12 cellular contexts compared by ENCODE assay signal in the genomic region with DNA sequence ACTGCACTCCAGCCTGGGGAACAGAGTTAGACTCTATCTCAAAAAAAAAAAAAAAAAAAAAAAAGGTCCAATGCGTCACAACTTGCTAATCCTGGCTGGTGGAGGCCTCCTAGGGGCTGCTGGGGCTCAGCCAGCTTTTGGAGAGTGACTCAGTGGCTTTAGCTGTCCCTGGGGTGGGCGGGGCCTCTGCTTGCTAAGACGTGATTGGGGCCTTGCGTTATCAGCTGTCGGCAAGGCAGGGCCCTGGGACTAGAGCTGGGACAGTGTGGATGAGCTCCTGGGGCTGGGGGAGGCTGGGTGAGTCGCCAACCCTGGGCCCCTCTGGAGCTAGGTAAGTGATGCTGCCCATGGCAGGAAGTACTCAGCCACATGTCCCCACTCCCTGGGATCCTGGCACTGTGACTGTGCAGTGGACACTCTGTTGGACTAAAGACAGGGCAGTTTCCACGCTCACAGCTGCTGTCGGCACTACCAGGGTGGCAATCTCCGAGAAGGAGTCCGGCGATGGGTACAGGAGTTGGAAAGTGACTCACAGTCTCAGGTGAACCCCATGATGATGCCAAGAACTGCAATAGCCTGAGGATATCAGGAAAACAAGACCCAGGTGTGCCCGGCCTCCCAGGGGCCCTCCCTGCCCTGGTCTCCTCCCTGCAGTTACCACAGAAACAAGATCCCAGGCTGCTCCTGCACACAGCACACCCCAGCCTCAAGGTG. TPM values are rescaled to one million over a fixed set of nuclear protein-coding genes. Genes with fewer than 3 reads are reported as not detected.
DNase-seq lines count a peak whose midpoint lies in the region; ATAC-seq, FAIRE-seq and TF ChIP-seq lines count a peak whose summit lies in the region.
"Had no signal": no experiment of that assay in that cellular context is flagged by ENCODE, and none has a peak within 500 bp of the region (broad histone marks: within the 10 kb centered on the region; RNA-seq: fewer than 3 reads in every experiment).

No MANE protein-coding gene starts in this region.

- TF ChIP-seq RAD21 in SK-N-SH (IDR thresholded peaks at IDR 0.05; ENCODE audit: low read length), result no peak

- no peak overlapping the region for H3K9ac ChIP-seq in SK-N-SH

- H3K4me1 ChIP-seq in A673 (ENCODE audit: insufficient read depth, low read length, poor library complexity, severe bottlenecking) (peaks cover 6% of the 10 kb centered on the region), SK-N-SH (ENCODE audit: control insufficient read depth in 1 of 2, insufficient read depth in 2 of 2, low read depth in 1 of 2, low read length in 1 of 2) (no peaks in the 10 kb centered on the region), foreskin keratinocyte (no peaks in the 10 kb centered on the region)

- 34% methylated on average over 6 of the region's 12 CpGs for WGBS in SK-N-SH (ENCODE audit: low lambda C conversion rate)

- no peak overlapping the region for H3K27ac ChIP-seq in A673 (ENCODE audit: low read depth, low read length, poor library complexity, severe bottlenecking)
- H3K27ac ChIP-seq in SK-N-SH (ENCODE audit: low read depth in 2 of 2, low read length in 1 of 2), result no peak overlapping the region
- peak overlapping the region; percentile 83 for H3K27ac ChIP-seq in foreskin keratinocyte
- no peak overlapping the region for H3K27ac ChIP-seq in substantia nigra (ENCODE audit: low read depth, low read length, poor library complexity, severe bottlenecking)

- no peaks in the 10 kb centered on the region for H3F3A ChIP-seq in SK-N-SH (replicated peaks; ENCODE audit: insufficient read depth)

- POLR2A ChIA-PET in A673 (lab: Charles Lee; ENCODE audit: low non-redundant PET), result no interaction called here
- POLR2A ChIA-PET in SK-N-SH (lab: Yijun Ruan, JAX), result no interaction called here

- TF ChIP-seq CTCF in A673 (conservative IDR thresholded peaks at IDR 0.05; ENCODE audit: low read depth, low read length), result no peak
- no peak for TF ChIP-seq CTCF in SK-N-SH (IDR thresholded peaks at IDR 0.05)
- peak; percentile 25 for TF ChIP-seq CTCF in foreskin keratinocyte (conservative IDR thresholded peaks at IDR 0.05)

- H3K9me3 ChIP-seq in A673 (ENCODE audit: low read depth, low read length, poor library complexity, severe bottlenecking), result peaks cover 6% of the 10 kb centered on the region
- no peaks in the 10 kb centered on the region for H3K9me3 ChIP-seq in SK-N-SH

- intact Hi-C loops in A673 (cut with micrococcal nuclease; ENCODE audit: unreplicated experiment), result no loop called here

- H3K27me3 ChIP-seq in A673 (replicated peaks; ENCODE audit: insufficient read depth, low read depth, low read length, poor library complexity), result no peaks in the 10 kb centered on the region
- peaks cover 36% of the 10 kb centered on the region for H3K27me3 ChIP-seq in SK-N-SH (ENCODE audit: insufficient read depth)
- H3K27me3 ChIP-seq in foreskin keratinocyte, result no peaks in the 10 kb centered on the region

- H3K36me3 ChIP-seq in A673 (ENCODE audit: insufficient read depth, low read length, poor library complexity, severe bottlenecking) (no peaks in the 10 kb centered on the region), SK-N-SH (replicated peaks in 1 of 2; ENCODE audit: control insufficient read depth in 1 of 2, insufficient read depth in 2 of 2, low read length in 1 of 2) (no peaks in the 10 kb centered on the region)

- no peak overlapping the region for H3K4me2 ChIP-seq in SK-N-SH

- H3K4me3 ChIP-seq in A673 (ENCODE audit: low read depth, low read length, poor library complexity, severe bottlenecking), result no peak overlapping the region
- H3K4me3 ChIP-seq in SK-N-SH (ENCODE audit: low read depth in 2 of 2, low read length in 1 of 2), result no peak overlapping the region

- ATAC-seq in foreskin keratinocyte (peak; percentile 87), GM18517 (IDR thresholded peaks at IDR 0.05; ENCODE audit: unreplicated experiment) (no peak), HG03039 (IDR thresholded peaks at IDR 0.05; ENCODE audit: unreplicated experiment) (no peak)
- ATAC-seq: stimulated activated naive B cell treated with anti-CD40 and anti-IgM and Interleukin-4, amounts not matched to agents 10 μg/mL and 1 μg/mL and 100 μg/mL, for 72 hours had no signal

- FAIRE-seq in H54 (lab: Jason Lieb, UNC), result no peak

- H3K9me2 ChIP-seq in SK-N-SH, result no peaks in the 10 kb centered on the region

- DNase-seq in A673 (ENCODE audit: low spot score), result peak; percentile 87
- DNase-seq in H54 (ENCODE audit: insufficient read length, low spot score), result peak; percentile 81
- DNase-seq in SK-N-SH, result no peak
- DNase-seq in foreskin keratinocyte, result peak; percentile 71 to 94
- no peak for DNase-seq in substantia nigra (lab: John Stamatoyannopoulos, UW)
- DNase-seq in NCI-H526 treated with DMSO at 0.1 percent for 48 hours (lab: John Stamatoyannopoulos, UW), result no peak
- DNase-seq: activated T-cell treated with anti-CD3 and anti-CD28 coated beads, Interleukin-2, amount 50 U/mL, for 1 hour; Kasumi-1; NCI-H774; stimulated activated naive B cell treated with anti-CD40 and anti-IgM and Interleukin-4, amounts not matched to agents 10 μg/mL and 1 μg/mL and 100 μg/mL, for 72 hours had no signal

- H3K79me2 ChIP-seq in SK-N-SH (ENCODE audit: insufficient read depth), result no peaks in the 10 kb centered on the region

- no peaks in the 10 kb centered on the region for H4K20me1 ChIP-seq in SK-N-SH (ENCODE audit: insufficient read depth)

- CTCF ChIA-PET in A673 (lab: Charles Lee) (no interaction called here), SK-N-SH (lab: Yijun Ruan, JAX) (interaction anchor here (0.8 to 1.1 kb wide), 2 partner anchors 11 to 26 kb away, joined by 3 read pairs; no protein-coding TSS in a partner anchor)

- TF ChIP-seq EP300 in SK-N-SH (IDR thresholded peaks at IDR 0.05; ENCODE audit: borderline replicate concordance in 1 of 2, low read depth in 1 of 2, low read length in 1 of 2), result no peak

- BruUV-seq in A673 (replicated peaks; lab: Mats Ljungman, UMichigan), result no TSS peak

- no peak overlapping the region for H2AFZ ChIP-seq in SK-N-SH (ENCODE audit: low read depth)

- no peak for TF ChIP-seq POLR2A in H54 (IDR thresholded peaks at IDR 0.05; ENCODE audit: low read depth, low read length)

TF ChIP-seq in SK-N-SH, 30 proteins besides CTCF, POLR2A, EP300 and RAD21:
- no peak for TF ChIP-seq JUND (IDR thresholded peaks at IDR 0.05)
- TF ChIP-seq, protein P1, sequence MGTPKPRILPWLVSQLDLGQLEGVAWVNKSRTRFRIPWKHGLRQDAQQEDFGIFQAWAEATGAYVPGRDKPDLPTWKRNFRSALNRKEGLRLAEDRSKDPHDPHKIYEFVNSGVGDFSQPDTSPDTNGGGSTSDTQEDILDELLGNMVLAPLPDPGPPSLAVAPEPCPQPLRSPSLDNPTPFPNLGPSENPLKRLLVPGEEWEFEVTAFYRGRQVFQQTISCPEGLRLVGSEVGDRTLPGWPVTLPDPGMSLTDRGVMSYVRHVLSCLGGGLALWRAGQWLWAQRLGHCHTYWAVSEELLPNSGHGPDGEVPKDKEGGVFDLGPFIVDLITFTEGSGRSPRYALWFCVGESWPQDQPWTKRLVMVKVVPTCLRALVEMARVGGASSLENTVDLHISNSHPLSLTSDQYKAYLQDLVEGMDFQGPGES (IDR thresholded peaks at IDR 0.05; ENCODE audit: low read depth, low read length), result no peak
- peak; percentile 27; the same call in 1 of the 2 replicates for TF ChIP-seq NFIC (IDR thresholded peaks at IDR 0.05; ENCODE audit: borderline replicate concordance)
- peak; percentile 33; the same call in 1 of the 2 replicates for TF ChIP-seq FOSL2 (IDR thresholded peaks at IDR 0.05; ENCODE audit: borderline replicate concordance, low read depth)

RNA-seq across cellular contexts. Expression of gene F2RL3, which starts 32.2 kb away (rescaled TPM):
- not detected in 2 replicates for total RNA-seq in A673 (2021)
- not detected in 2 replicates for polyA plus RNA-seq in SK-N-SH (2012; rRNA removed)
- polyA plus RNA-seq in SK-N-SH (2012; cell fraction: cytosol; rRNA removed), result under 0.01 and 0.01 TPM in 2 replicates
- not detected in 2 replicates for polyA plus RNA-seq in SK-N-SH (2012; cell fraction: nucleus; rRNA removed)
- total RNA-seq in foreskin keratinocyte, result not detected in 2 replicates
- polyA plus RNA-seq in foreskin keratinocyte, result not detected in 2 replicates

Comparison
In these comparisons a context has a peak if more than half of its experiments do, and no peak if none do; other contexts are left out.
1. DNase-seq: peak in A673 (single experiment), H54 (single experiment) and foreskin keratinocyte (2 of 2); none in SK-N-SH (single experiment), substantia nigra (0 of 49) and NCI-H526 treated with DMSO at 0.1 percent for 48 hours (single experiment).